Comparison of ENCODE assay signal across 12 cellular contexts in the genomic region with DNA sequence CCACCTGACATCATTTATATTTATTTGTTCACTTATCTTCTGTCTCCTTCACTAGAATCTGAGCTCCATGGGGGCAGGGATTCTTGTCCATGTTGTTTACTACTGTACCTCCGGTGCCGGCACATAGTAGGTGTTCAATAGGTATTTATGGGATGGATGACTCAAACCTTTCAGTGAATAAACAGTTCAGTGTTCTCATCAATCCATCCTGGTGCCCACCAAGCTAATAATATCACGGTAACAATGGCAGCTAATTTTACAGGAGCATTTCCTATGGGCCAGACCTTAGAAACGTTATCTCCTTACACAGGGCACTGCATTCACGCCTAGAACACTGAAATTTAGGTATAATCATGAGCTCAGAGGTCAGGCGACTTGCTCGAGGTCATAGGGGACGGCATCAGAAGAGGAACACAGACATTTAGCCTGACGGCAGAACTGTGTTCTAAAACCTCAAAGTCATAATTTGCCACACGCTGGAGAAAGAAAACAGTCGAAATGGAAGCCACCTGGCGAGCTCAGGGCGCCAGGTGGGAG. TPM values are rescaled to one million over a fixed set of nuclear protein-coding genes. Genes with fewer than 3 reads are reported as not detected.
DNase-seq lines count a peak whose midpoint lies in the region; TF ChIP-seq lines count a peak whose summit lies in the region.
"Had no signal": no experiment of that assay in that cellular context is flagged by ENCODE, and none has a peak within 500 bp of the region (broad histone marks: within the 10 kb centered on the region; RNA-seq: fewer than 3 reads in every experiment).

No MANE protein-coding gene starts in this region.

- peaks cover 33% of the 10 kb centered on the region for H3K4me1 ChIP-seq in neuron (ENCODE audit: insufficient read depth, low read length)

- peaks cover 8% of the 10 kb centered on the region for H3K36me3 ChIP-seq in neuron (ENCODE audit: insufficient read depth, low read length)

- no peak overlapping the region for H3K27ac Mint-ChIP-seq in chondrocyte (ENCODE audit: unreplicated experiment)

- H3K27me3 Mint-ChIP-seq in chondrocyte (ENCODE audit: low read depth), result peaks cover 39% of the 10 kb centered on the region

- H3K4me3 Mint-ChIP-seq in chondrocyte (ENCODE audit: unreplicated experiment), result peak overlapping the region; percentile 6

- H3K27me3 ChIP-seq in neuron (ENCODE audit: insufficient read depth, low read length), result no peaks in the 10 kb centered on the region

- peak; percentile 23 for DNase-seq in NCI-H526 treated with DMSO at 0.1 percent for 48 hours (lab: John Stamatoyannopoulos, UW)
- DNase-seq in NCI-H526 (lab: John Stamatoyannopoulos, UW), result no peak
- DNase-seq in LNCaP clone FGC (ENCODE audit: low read depth), result no peak
- DNase-seq in chondrocyte (ENCODE audit: low spot score), result no peak
- no peak for DNase-seq in SKM-1 treated with dmso at 0.1 percent for 144 hours (lab: John Stamatoyannopoulos, UW; ENCODE audit: unreplicated experiment)
- no peak for DNase-seq in EL
- no peak for DNase-seq in NCI-H187 (lab: John Stamatoyannopoulos, UW)
- DNase-seq: NCI-H774, T-helper 1 cell had no signal

- H3K4me3 ChIP-seq in LNCaP clone FGC (ENCODE audit: low read depth, low read length), result peak overlapping the region; percentile 39
- peak overlapping the region; percentile 60 for H3K4me3 ChIP-seq in neuron (ENCODE audit: low read length)

- H3K36me3 Mint-ChIP-seq in chondrocyte (ENCODE audit: low read depth), result no peaks in the 10 kb centered on the region

- H3K9me3 ChIP-seq in neuron (ENCODE audit: low read length), result no peaks in the 10 kb centered on the region

- TF ChIP-seq CTCF in LNCaP clone FGC (IDR thresholded peaks at IDR 0.05; ENCODE audit: control insufficient read depth, extremely low read depth, insufficient read depth) (no peak), chondrocyte (IDR thresholded peaks at IDR 0.05) (no peak)

- no peak overlapping the region for H2AFZ ChIP-seq in neuron (ENCODE audit: low read depth, low read length)

- H3K4me1 Mint-ChIP-seq in chondrocyte (ENCODE audit: low read depth), result peaks cover 20% of the 10 kb centered on the region

- no peaks in the 10 kb centered on the region for H3K9me3 Mint-ChIP-seq in chondrocyte (ENCODE audit: low read depth)

RNA-seq across cellular contexts. Expression of a gene that starts 1.3 kb away (rescaled TPM):
- 0.17 to 0.29 TPM (median 0.18 TPM) in 3 replicates for total RNA-seq in chondrocyte
- total RNA-seq: left lobe of liver, skeletal muscle tissue had no signal

RNA-seq across cellular contexts. Expression of a gene that starts 9.3 kb away (rescaled TPM):
- 31.8 to 33.6 TPM (median 32.1 TPM) in 3 replicates for total RNA-seq in chondrocyte

RNA-seq across cellular contexts. Expression of a gene that starts 26.2 kb away (rescaled TPM):
- 8.5 to 10.1 TPM (median 9.2 TPM) in 3 replicates for total RNA-seq in chondrocyte

RNA-seq across cellular contexts. Expression of a gene that starts 35.5 kb away (rescaled TPM):
- total RNA-seq in chondrocyte, result 15.7 to 17.5 TPM (median 16.5 TPM) in 3 replicates

RNA-seq across cellular contexts. Expression of a gene that starts 36.0 kb away (rescaled TPM):
- total RNA-seq in chondrocyte, result 1.2 to 1.6 TPM (median 1.2 TPM) in 3 replicates
